ENCODE assay signal across 20 cellular contexts in genomic region chr20:20000223-20000968, GRCh38. TPM values are rescaled to one million over a fixed set of nuclear protein-coding genes. Genes with fewer than 3 reads are reported as not detected.
DNase-seq lines count a peak whose midpoint lies in the region; ATAC-seq and TF ChIP-seq lines count a peak whose summit lies in the region.
"Had no signal": no experiment of that assay in that cellular context is flagged by ENCODE, and none has a peak within 500 bp of the region (broad histone marks: within the 10 kb centered on the region; RNA-seq: fewer than 3 reads in every experiment).

No MANE protein-coding gene starts in this region.

- no peak for TF ChIP-seq POLR2A in esophagus squamous epithelium (IDR thresholded peaks at IDR 0.05)

- H3K36me3 ChIP-seq in esophagus squamous epithelium, result peaks cover 20 to 82% (median 26%) of the 10 kb centered on the region in 3 donors
- H3K36me3 ChIP-seq in subcutaneous abdominal adipose tissue (ENCODE audit: control insufficient read depth in 5 of 5, insufficient read depth in 5 of 5, low read length in 5 of 5), result peaks cover 4 to 54% (median 41%) of the 10 kb centered on the region in 5 donors
- H3K36me3 ChIP-seq in colonic mucosa, result peaks cover 6% of the 10 kb centered on the region

- H3K9me3 ChIP-seq in esophagus squamous epithelium (no peaks in the 10 kb centered on the region), subcutaneous abdominal adipose tissue (ENCODE audit: control insufficient read depth in 5 of 5, low read length in 5 of 5) (no peaks in the 10 kb centered on the region), colonic mucosa (no peaks in the 10 kb centered on the region)
- H3K9me3 ChIP-seq: tibial artery had no signal

- intact Hi-C loops in esophagus squamous epithelium (cut with DNase I), result no loop called here
- intact Hi-C loops in colonic mucosa (cut with DNase I), result no loop called here

- H3K27ac ChIP-seq in esophagus squamous epithelium (peak overlapping the region in 3 of 4 donors; percentile 64 to 68 (median 65)), subcutaneous abdominal adipose tissue (ENCODE audit: low read depth, low read length) (peak overlapping the region; percentile 34), colonic mucosa (no peak overlapping the region)
- H3K27ac ChIP-seq: GM23248, tibial artery had no signal

- DNase-seq in Kasumi-1 (lab: John Stamatoyannopoulos, UW), result peak; percentile 28 to 47
- DNase-seq in esophagus squamous epithelium (lab: John Stamatoyannopoulos, UW), result no peak
- DNase-seq in NCI-H1694 treated with DMSO at 0.1 percent for 48 hours (lab: John Stamatoyannopoulos, UW), result no peak
- no peak for DNase-seq in DMS53 (lab: John Stamatoyannopoulos, UW)
- no peak for DNase-seq in colonic mucosa
- DNase-seq: activated CD4-positive, alpha-beta T cell treated with anti-CD3 and anti-CD28 coated beads for 48 hours; activated effector memory CD4-positive, alpha-beta T cell treated with Interleukin-2 at 50 U/mL for 16 hours; COR-L47; EL; erythroblast; GM23248; left colon; NCI-H1694; NCI-H82; stimulated activated CD4-positive, alpha-beta T cell treated with anti-CD3 and anti-CD28 coated beads, Interleukin-12 subunit alpha, Interleukin-12 subunit beta, amount 100 ng/mL, for 4 hours; tibial artery had no signal

- no peak for TF ChIP-seq CTCF in esophagus squamous epithelium (IDR thresholded peaks at IDR 0.05)
- no peak for TF ChIP-seq CTCF in colonic mucosa (IDR thresholded peaks at IDR 0.05)

- no peak overlapping the region for H3K9ac ChIP-seq in subcutaneous abdominal adipose tissue (ENCODE audit: low read length in 5 of 5)
- no peak overlapping the region for H3K9ac ChIP-seq in colonic mucosa (ENCODE audit: low read depth in 2 of 2, low read length in 2 of 2)
- H3K9ac ChIP-seq: GM23248 had no signal

- H3K4me1 ChIP-seq in esophagus squamous epithelium (peaks cover 0 to 84% (median 24%) of the 10 kb centered on the region in 3 donors), subcutaneous abdominal adipose tissue (ENCODE audit: control insufficient read depth in 5 of 5, insufficient read depth in 5 of 5, low read length in 5 of 5) (peaks cover 6 to 78% (median 57%) of the 10 kb centered on the region in 5 donors), colonic mucosa (no peaks in the 10 kb centered on the region)

- H3K4me3 ChIP-seq in esophagus squamous epithelium, result no peak overlapping the region
- H3K4me3 ChIP-seq in subcutaneous abdominal adipose tissue (ENCODE audit: low read depth in 1 of 5, low read length in 5 of 5), result no peak overlapping the region
- no peak overlapping the region for H3K4me3 ChIP-seq in colonic mucosa
- H3K4me3 ChIP-seq: GM23248, tibial artery had no signal

- no peak for ATAC-seq in HG02610 (IDR thresholded peaks at IDR 0.05; ENCODE audit: unreplicated experiment)
- ATAC-seq: left colon, SK-N-SH treated with all-trans-retinoic acid at 6 μM for 48 hours had no signal

- WGBS in esophagus squamous epithelium, 2 donors, result 69 to 77% methylated on average over 7 to 12 of the region's 14 CpGs

- H3K27me3 ChIP-seq in esophagus squamous epithelium (no peaks in the 10 kb centered on the region), subcutaneous abdominal adipose tissue (ENCODE audit: control insufficient read depth in 5 of 5, insufficient read depth in 4 of 5, low read length in 5 of 5) (no peaks in the 10 kb centered on the region), colonic mucosa (no peaks in the 10 kb centered on the region)
- H3K27me3 ChIP-seq: tibial artery had no signal

TF ChIP-seq in PFSK-1, 5 proteins besides CTCF, POLR2A, EP300 and RAD21:
- TF ChIP-seq REST (IDR thresholded peaks at IDR 0.05; ENCODE audit: insufficient read depth in 1 of 2, low read depth in 2 of 2, low read length in 2 of 2) (peak; percentile 56 to 62; a peak in 3 of 4 replicates), SIN3A (IDR thresholded peaks at IDR 0.05; ENCODE audit: borderline replicate concordance, insufficient read depth, low read length) (no peak), TAF1 (IDR thresholded peaks at IDR 0.05; ENCODE audit: borderline replicate concordance, insufficient read depth, low read length) (no peak), FOXP2 (optimal IDR thresholded peaks at IDR 0.05; ENCODE audit: borderline replicate concordance, extremely low read depth, extremely low read length, insufficient read depth) (no peak), POLR2AphosphoS5 (IDR thresholded peaks at IDR 0.05; ENCODE audit: low read depth, low read length) (no peak)

RNA-seq across cellular contexts. Expression of gene NAA20, which starts 16.8 kb away (rescaled TPM):
- 81.7 TPM for polyA plus RNA-seq in PFSK-1 (2012; ENCODE audit: insufficient read length, low read depth)
- total RNA-seq in esophagus squamous epithelium, result 100 to 1,000 TPM; 115 to 164 (median 139) TPM
- total RNA-seq in colonic mucosa, result 10 to 100 TPM; 43.5 to 45.8 TPM

RNA-seq across cellular contexts. Expression of gene CRNKL1, which starts 51.9 kb away (rescaled TPM):
- polyA plus RNA-seq in PFSK-1 (2012; ENCODE audit: insufficient read length, low read depth), result 7.9 TPM
- 10 to 100 TPM in 3 of 4 donors, 1 to 10 TPM in 1; 9.3 to 19.4 (median 15.8) TPM for total RNA-seq in esophagus squamous epithelium
- 10 to 100 TPM; 21.4 to 25.8 TPM for total RNA-seq in colonic mucosa

RNA-seq across cellular contexts. Expression of gene CFAP61, which starts 51.9 kb away (rescaled TPM):
- polyA plus RNA-seq in PFSK-1 (2012; ENCODE audit: insufficient read length, low read depth), result not detected
- total RNA-seq in esophagus squamous epithelium (under 1 TPM in 1 of 4 donors, not detected in 3; 0.38 TPM), colonic mucosa (under 1 TPM in 1 of 2 donors, not detected in 1; 0.32 TPM)
- total RNA-seq: GM23248 had no signal
- polyA plus RNA-seq: GM23248 had no signal

Comparison
In these comparisons a context has a peak if more than half of its experiments do, and no peak if none do; other contexts are left out.
1. DNase-seq: peak in Kasumi-1 (2 of 2); none in esophagus squamous epithelium (single experiment), NCI-H1694 treated with DMSO at 0.1 percent for 48 hours (single experiment), DMS53 (single experiment) and colonic mucosa (single experiment).